ENCODE assay signal across 29 cellular contexts in the genomic region with DNA sequence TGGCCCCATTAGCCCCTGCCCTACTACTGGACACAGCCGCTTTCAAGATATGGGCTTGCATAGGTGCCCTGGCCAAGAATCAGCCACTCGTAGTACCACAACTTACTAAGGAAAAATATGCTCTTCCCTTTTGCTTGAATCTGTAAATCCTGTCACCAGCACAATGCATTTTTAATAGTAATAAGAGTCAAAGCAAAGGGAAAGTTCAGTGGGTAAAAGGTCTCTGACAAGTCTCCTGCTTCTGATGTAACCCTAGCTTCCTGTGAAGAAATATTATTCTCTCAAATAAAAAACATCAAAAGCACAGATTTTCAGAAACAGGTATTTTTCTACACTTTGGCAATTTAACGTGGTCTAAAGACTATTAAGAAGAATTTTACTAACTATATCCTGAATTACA.
"Had no signal": no experiment of that assay in that cellular context is flagged by ENCODE, and none has a peak within 500 bp of the region (broad histone marks: within the 10 kb centered on the region; RNA-seq: fewer than 3 reads in every experiment).

No MANE protein-coding gene starts in this region.

- H3K36me3 Mint-ChIP-seq: activated CD8-positive, alpha-beta memory T cell treated with anti-CD3 and anti-CD28 coated beads, Interleukin-2, amount 10 ng/mL, durations not matched to agents 7 days and 5 days; memory B cell; T-cell had no signal

- H3K27ac ChIP-seq: ascending aorta, brain microvascular endothelial cell, heart left ventricle, prostate gland, suprapubic skin, tibial nerve, VCaP had no signal

- H3K4me3 Mint-ChIP-seq: activated CD4-positive, alpha-beta T cell treated with anti-CD3 and anti-CD28 coated beads, Interleukin-2, amount 10 ng/mL, durations not matched to agents 24 days and 14 days; activated CD8-positive, alpha-beta memory T cell treated with anti-CD3 and anti-CD28 coated beads, Interleukin-2, amount 10 ng/mL, durations not matched to agents 7 days and 5 days; activated CD8-positive, alpha-beta T cell treated with anti-CD3 and anti-CD28 coated beads for 36 hours; activated naive CD8-positive, alpha-beta T cell treated with anti-CD3 and anti-CD28 coated beads, Interleukin-2, amount 50 U/mL, for 24 hours; memory B cell; nephron progenitor cell; stimulated activated naive CD8-positive, alpha-beta T cell treated with anti-CD3 and anti-CD28 coated beads, Interleukin-15, Interleukin-2, amounts not matched to agents 100 ng/mL and 50 ng/mL, for 24 hours; T-cell; T-helper 2 cell treated with Interferon-gamma antibody and Interleukin-4, amounts not matched to agents 5 μg/mL and 100 μg/mL, for 36 hours had no signal

- ATAC-seq: activated CD4-positive, CD25-positive, alpha-beta regulatory T cell treated with anti-CD3 and anti-CD28 coated beads, Interleukin-2, amount 50 U/mL, for 24 hours; activated CD8-positive, alpha-beta memory T cell treated with anti-CD3 and anti-CD28 coated beads, Interleukin-2, amount 10 ng/mL, durations not matched to agents 7 days and 5 days; activated CD8-positive, alpha-beta T cell treated with anti-CD3 and anti-CD28 coated beads for 36 hours; activated naive CD8-positive, alpha-beta T cell treated with anti-CD3 and anti-CD28 coated beads, Interleukin-2, amount 50 U/mL, for 24 hours; heart left ventricle; mucosa of descending colon; T-cell had no signal

- H3K36me3 ChIP-seq: ascending aorta, brain microvascular endothelial cell, heart left ventricle, prostate gland, suprapubic skin, tibial nerve had no signal

- H3K9me3 ChIP-seq: ascending aorta, mucosa of descending colon, prostate gland, suprapubic skin, tibial nerve had no signal

- H3K27me3 ChIP-seq: ascending aorta, brain microvascular endothelial cell, heart left ventricle, suprapubic skin, tibial nerve had no signal

- H3K27me3 Mint-ChIP-seq: activated CD4-positive, alpha-beta T cell treated with anti-CD3 and anti-CD28 coated beads, Interleukin-2, amount 10 ng/mL, durations not matched to agents 24 days and 14 days; activated CD8-positive, alpha-beta memory T cell treated with anti-CD3 and anti-CD28 coated beads, Interleukin-2, amount 10 ng/mL, durations not matched to agents 7 days and 5 days; activated CD8-positive, alpha-beta T cell treated with anti-CD3 and anti-CD28 coated beads for 36 hours; activated naive CD8-positive, alpha-beta T cell treated with anti-CD3 and anti-CD28 coated beads, Interleukin-2, amount 50 U/mL, for 24 hours; memory B cell; stimulated activated naive CD8-positive, alpha-beta T cell treated with anti-CD3 and anti-CD28 coated beads, Interleukin-15, Interleukin-2, amounts not matched to agents 100 ng/mL and 50 ng/mL, for 24 hours; T-cell had no signal

- H3K4me3 ChIP-seq: ascending aorta, heart left ventricle, mucosa of descending colon, prostate gland, suprapubic skin, tibial nerve had no signal

- DNase-seq: activated CD4-positive, alpha-beta T cell treated with anti-CD3 and anti-CD28 coated beads, Interleukin-2, amount 10 ng/mL, durations not matched to agents 24 days and 14 days; activated CD8-positive, alpha-beta memory T cell treated with anti-CD3 and anti-CD28 coated beads, Interleukin-2, amount 10 ng/mL, durations not matched to agents 7 days and 5 days; activated CD8-positive, alpha-beta T cell treated with anti-CD3 and anti-CD28 coated beads for 36 hours; activated gamma-delta T cell; activated naive CD4-positive, alpha-beta T cell treated with anti-CD3 and anti-CD28 coated beads, Interleukin-2, amount 50 U/mL, for 16 hours; activated naive CD8-positive, alpha-beta T cell treated with anti-CD3 and anti-CD28 coated beads, Interleukin-2, amount 50 U/mL, for 24 hours; activated T-cell treated with anti-CD3 and anti-CD28 coated beads for 4 hours; brain microvascular endothelial cell; central memory CD4-positive, alpha-beta T cell; effector memory CD4-positive, alpha-beta T cell; heart left ventricle; islet precursor cell; left cardiac atrium; mucosa of descending colon; nephron progenitor cell; occipital lobe; stimulated activated CD4-positive, alpha-beta T cell treated with anti-CD3 and anti-CD28 coated beads, Interleukin-12 subunit alpha, Interleukin-12 subunit beta, amount 100 ng/mL, for 4 hours; T-cell had no signal

- FAIRE-seq: colon, urothelium cell line had no signal

- H3K4me1 Mint-ChIP-seq: activated CD4-positive, alpha-beta T cell treated with anti-CD3 and anti-CD28 coated beads, Interleukin-2, amount 10 ng/mL, durations not matched to agents 24 days and 14 days; activated CD8-positive, alpha-beta memory T cell treated with anti-CD3 and anti-CD28 coated beads, Interleukin-2, amount 10 ng/mL, durations not matched to agents 7 days and 5 days; activated naive CD8-positive, alpha-beta T cell treated with anti-CD3 and anti-CD28 coated beads, Interleukin-2, amount 50 U/mL, for 24 hours; memory B cell; T-cell had no signal

- H3K27ac Mint-ChIP-seq: activated CD4-positive, alpha-beta T cell treated with anti-CD3 and anti-CD28 coated beads, Interleukin-2, amount 10 ng/mL, durations not matched to agents 24 days and 14 days; activated CD8-positive, alpha-beta memory T cell treated with anti-CD3 and anti-CD28 coated beads, Interleukin-2, amount 10 ng/mL, durations not matched to agents 7 days and 5 days; activated CD8-positive, alpha-beta T cell treated with anti-CD3 and anti-CD28 coated beads for 36 hours; activated naive CD8-positive, alpha-beta T cell treated with anti-CD3 and anti-CD28 coated beads, Interleukin-2, amount 50 U/mL, for 24 hours; memory B cell; nephron progenitor cell; stimulated activated naive CD8-positive, alpha-beta T cell treated with anti-CD3 and anti-CD28 coated beads, Interleukin-15, Interleukin-2, amounts not matched to agents 100 ng/mL and 50 ng/mL, for 24 hours; T-cell; T-helper 2 cell treated with Interferon-gamma antibody and Interleukin-4, amounts not matched to agents 5 μg/mL and 100 μg/mL, for 36 hours had no signal

- H3K9me3 Mint-ChIP-seq: activated CD4-positive, alpha-beta T cell treated with anti-CD3 and anti-CD28 coated beads, Interleukin-2, amount 10 ng/mL, durations not matched to agents 24 days and 14 days; activated CD8-positive, alpha-beta T cell treated with anti-CD3 and anti-CD28 coated beads for 36 hours; activated naive CD8-positive, alpha-beta T cell treated with anti-CD3 and anti-CD28 coated beads, Interleukin-2, amount 50 U/mL, for 24 hours; memory B cell; stimulated activated naive CD8-positive, alpha-beta T cell treated with anti-CD3 and anti-CD28 coated beads, Interleukin-15, Interleukin-2, amounts not matched to agents 100 ng/mL and 50 ng/mL, for 24 hours; T-cell; T-helper 2 cell treated with Interferon-gamma antibody and Interleukin-4, amounts not matched to agents 5 μg/mL and 100 μg/mL, for 36 hours had no signal

- H3K4me1 ChIP-seq: ascending aorta, prostate gland, suprapubic skin, tibial nerve had no signal
